In genomic region chr3:147398841-147399534, GRCh38 we compare ENCODE assay signal across 28 cellular contexts. TPM values are rescaled to one million over a fixed set of nuclear protein-coding genes. Genes with fewer than 3 reads are reported as not detected.
DNase-seq lines count a peak whose midpoint lies in the region; ATAC-seq, FAIRE-seq and TF ChIP-seq lines count a peak whose summit lies in the region.
"Had no signal": no experiment of that assay in that cellular context is flagged by ENCODE, and none has a peak within 500 bp of the region (broad histone marks: within the 10 kb centered on the region; RNA-seq: fewer than 3 reads in every experiment).

No MANE protein-coding gene starts in this region.

- no peaks in the 10 kb centered on the region for H3K79me2 ChIP-seq in GM23338 (replicated peaks; ENCODE audit: insufficient read depth)

- H3K4me3 Mint-ChIP-seq in GM23338, result peak overlapping the region; percentile 76
- H3K4me3 Mint-ChIP-seq in nephron, result peak overlapping the region; percentile 85 to 88 (median 86)
- H3K4me3 Mint-ChIP-seq: activated CD4-positive, alpha-beta memory T cell treated with anti-CD3 and anti-CD28 coated beads for 36 hours; activated naive CD4-positive, alpha-beta T cell treated with anti-CD3 and anti-CD28 coated beads for 36 hours; CD4-positive, alpha-beta T cell had no signal

- peak overlapping the region; percentile 93 for H3K4me2 ChIP-seq in GM23338

- no peak for TF ChIP-seq POLR2A in GM12892 (IDR thresholded peaks at IDR 0.05; ENCODE audit: low read depth, low read length)

- peaks cover 77% of the 10 kb centered on the region for H3K4me1 ChIP-seq in GM23338 (ENCODE audit: insufficient read depth)

- no peaks in the 10 kb centered on the region for H3K36me3 Mint-ChIP-seq in GM23338 (ENCODE audit: low read depth)
- H3K36me3 Mint-ChIP-seq in nephron (ENCODE audit: low read depth), result no peaks in the 10 kb centered on the region

- no peak overlapping the region for H2AFZ ChIP-seq in GM23338

- peaks cover 99% of the 10 kb centered on the region for H3K27me3 Mint-ChIP-seq in GM23338 (ENCODE audit: insufficient read depth, low read depth, poor library complexity)
- peaks cover 99% of the 10 kb centered on the region for H3K27me3 Mint-ChIP-seq in nephron (ENCODE audit: low read depth)

- no peak for FAIRE-seq in GM12892 (lab: Jason Lieb, UNC)

- H3K27ac Mint-ChIP-seq in GM23338, result no peak overlapping the region
- peak overlapping the region; percentile 93 to 99 (median 98) for H3K27ac Mint-ChIP-seq in nephron
- H3K27ac Mint-ChIP-seq: activated CD4-positive, alpha-beta memory T cell treated with anti-CD3 and anti-CD28 coated beads for 36 hours; activated naive CD4-positive, alpha-beta T cell treated with anti-CD3 and anti-CD28 coated beads for 36 hours; CD4-positive, alpha-beta T cell had no signal

- H3K4me3 ChIP-seq in GM23338 (peak overlapping the region; percentile 81), choroid plexus epithelial cell (ENCODE audit: low read depth, low read length) (peak overlapping the region; percentile 83)
- H3K4me3 ChIP-seq: gastroesophageal sphincter, left ventricle myocardium inferior, mucosa of descending colon, right atrium auricular region, SJSA1 had no signal

- H3K9me2 ChIP-seq in GM23338 (ENCODE audit: insufficient read depth), result peaks cover 6% of the 10 kb centered on the region; the same call in 1 of the 2 replicates

- H4K20me1 ChIP-seq in GM23338 (replicated peaks; ENCODE audit: insufficient read depth), result peaks cover 7% of the 10 kb centered on the region; the same call in 1 of the 2 replicates

- peaks cover 44% of the 10 kb centered on the region for H3F3A ChIP-seq in GM23338 (replicated peaks; ENCODE audit: low read depth)

- no peaks in the 10 kb centered on the region for H3K36me3 ChIP-seq in GM23338 (ENCODE audit: insufficient read depth)
- H3K36me3 ChIP-seq: ascending aorta, gastroesophageal sphincter, left ventricle myocardium inferior, right atrium auricular region, SJSA1 had no signal

- peaks cover 100% of the 10 kb centered on the region for H3K27me3 ChIP-seq in GM23338 (ENCODE audit: insufficient read depth)
- H3K27me3 ChIP-seq: SJSA1 had no signal

- no peak for DNase-seq in GM23338 (ENCODE audit: low spot score)
- DNase-seq in NCI-H226, result peak; percentile 6
- DNase-seq in choroid plexus epithelial cell (ENCODE audit: low read depth), result peak; percentile 55
- no peak for DNase-seq in GM12892 (ENCODE audit: insufficient read length)
- DNase-seq in NCI-H2196 (lab: John Stamatoyannopoulos, UW; ENCODE audit: unreplicated experiment), result no peak
- DNase-seq: activated CD4-positive, alpha-beta memory T cell treated with anti-CD3 and anti-CD28 coated beads for 36 hours; activated naive CD4-positive, alpha-beta T cell treated with anti-CD3 and anti-CD28 coated beads for 36 hours; activated T-cell treated with anti-CD3 and anti-CD28 coated beads, Interleukin-2, amount 50 U/mL, for 1 hour; CD4-positive, alpha-beta T cell; erythroblast; KG1; left ventricle myocardium inferior; mucosa of descending colon; NCI-H1092; NCI-H69; OCI-M1; stimulated activated naive CD4-positive, alpha-beta T cell; T-helper 2 cell had no signal

- no peaks in the 10 kb centered on the region; the same call in 1 of the 3 replicates for H3K9me3 Mint-ChIP-seq in GM23338
- H3K9me3 Mint-ChIP-seq in nephron, result peaks cover 2% of the 10 kb centered on the region
- H3K9me3 Mint-ChIP-seq: CD4-positive, alpha-beta T cell had no signal

- H3K27ac ChIP-seq in GM23338 (ENCODE audit: low read depth), result no peak overlapping the region
- H3K27ac ChIP-seq: ascending aorta, gastroesophageal sphincter, HL-60, left ventricle myocardium inferior, right atrium auricular region, SJSA1 had no signal

- peaks cover 70% of the 10 kb centered on the region for H3K4me1 Mint-ChIP-seq in GM23338
- peaks cover 61% of the 10 kb centered on the region for H3K4me1 Mint-ChIP-seq in nephron

- ATAC-seq in GM23338 (no peak), GM18868 (IDR thresholded peaks at IDR 0.05; ENCODE audit: unreplicated experiment) (no peak), HG03108 (IDR thresholded peaks at IDR 0.05; ENCODE audit: unreplicated experiment) (no peak)
- ATAC-seq: gastroesophageal sphincter, mucosa of descending colon had no signal

- TF ChIP-seq CTCF in GM23338 (conservative IDR thresholded peaks at IDR 0.05; ENCODE audit: low read depth in 2 of 2) (no peak), choroid plexus epithelial cell (conservative IDR thresholded peaks at IDR 0.05; ENCODE audit: low read depth, low read length) (peak; percentile 10), nephron (IDR thresholded peaks at IDR 0.05; ENCODE audit: unreplicated experiment in 3 of 3) (no peak)

TF ChIP-seq in GM23338, 12 proteins besides CTCF, POLR2A, EP300 and RAD21 (continues in another document):
- no peak for TF ChIP-seq ZNF462 (CRISPR knock-in tag; IDR thresholded peaks at IDR 0.05)

RNA-seq across cellular contexts. Expression of gene ZIC4, which starts 7.4 kb away (rescaled TPM):
- total RNA-seq in GM23338 (2014; rRNA removed; shearing (Covaris generic)), result not detected in 2 replicates
- polyA plus RNA-seq in GM23338 (2016; fragmentation: Nextera tagmentation; extraction: Ambion mirVana), result 0.12 TPM in 1 of 2 replicates, not detected in the other
- polyA plus RNA-seq in GM12892 (2012; ENCODE audit: missing spikeins), result not detected
- total RNA-seq: activated CD4-positive, alpha-beta memory T cell treated with anti-CD3 and anti-CD28 coated beads for 36 hours; activated naive CD4-positive, alpha-beta T cell treated with anti-CD3 and anti-CD28 coated beads for 36 hours; ascending aorta; CD4-positive, alpha-beta T cell; left ventricle myocardium inferior; mucosa of descending colon; omental fat pad; right atrium auricular region had no signal
- polyA plus RNA-seq: thymus had no signal

RNA-seq across cellular contexts. Expression of gene ZIC1, which starts 10.2 kb away (rescaled TPM):
- total RNA-seq in GM23338 (2014; rRNA removed; shearing (Covaris generic)), result 0.19 and 0.21 TPM in 2 replicates
- polyA plus RNA-seq in GM23338 (2016; fragmentation: Nextera tagmentation; extraction: Ambion mirVana), result 0.95 and 1.4 TPM in 2 replicates
- polyA plus RNA-seq in GM12892 (2012; ENCODE audit: missing spikeins), result not detected
- total RNA-seq: activated CD4-positive, alpha-beta memory T cell treated with anti-CD3 and anti-CD28 coated beads for 36 hours; activated naive CD4-positive, alpha-beta T cell treated with anti-CD3 and anti-CD28 coated beads for 36 hours; CD4-positive, alpha-beta T cell; left ventricle myocardium inferior; omental fat pad had no signal

Comparison
In these comparisons a context has a peak if more than half of its experiments do, and no peak if none do; other contexts are left out.
1. DNase-seq: peak in NCI-H226 (single experiment) and choroid plexus epithelial cell (single experiment); none in GM23338 (single experiment), GM12892 (single experiment) and NCI-H2196 (single experiment).